Comparison of ENCODE assay signal across 1 cellular context in the genomic region with DNA sequence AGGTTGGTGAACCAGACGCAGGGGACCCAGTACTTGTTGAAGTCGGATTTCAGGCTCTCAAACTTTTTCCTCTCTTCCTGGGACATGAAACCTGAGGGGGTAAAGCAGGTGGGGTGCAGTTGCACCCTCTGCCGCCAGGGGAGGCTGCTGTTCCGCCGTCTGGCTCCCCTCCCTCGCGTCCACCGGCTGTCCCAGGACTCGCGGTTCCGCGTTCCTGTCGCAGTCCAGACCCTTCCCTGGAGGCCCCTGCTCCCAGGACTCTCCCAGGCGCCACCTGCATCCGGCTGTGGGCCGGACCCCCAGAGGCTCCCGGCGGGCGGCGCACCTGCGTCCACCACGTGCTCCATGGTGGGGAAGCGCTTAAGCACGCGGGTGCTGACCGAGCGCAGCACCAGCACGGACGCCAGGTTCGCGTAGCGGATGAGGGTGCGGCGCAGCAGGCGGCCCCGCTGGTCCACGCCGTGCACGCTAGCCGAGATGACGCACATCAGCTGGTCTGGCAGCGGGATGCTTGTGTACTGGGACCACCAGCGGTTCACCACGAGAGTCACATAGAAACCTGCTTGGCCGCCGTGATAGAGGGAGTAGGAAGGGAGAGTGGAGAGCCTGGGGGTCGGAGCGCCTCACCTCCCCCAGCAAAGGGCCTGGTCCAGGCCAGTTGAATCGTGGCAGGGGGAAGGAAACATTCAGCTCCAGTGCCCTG.
TF ChIP-seq lines count a peak whose summit lies in the region.

No MANE protein-coding gene starts in this region.

TF ChIP-seq in K562, 482 proteins besides CTCF, POLR2A, EP300 and RAD21 (continued from another document):
- TF ChIP-seq MGA (IDR thresholded peaks at IDR 0.05): peak; percentile 44; the same call in 1 of the 2 replicates
- peak; percentile 61 for TF ChIP-seq RBFOX2 (IDR thresholded peaks at IDR 0.05; ENCODE audit: low read depth, low read length)
- no peak for TF ChIP-seq NFE2 (IDR thresholded peaks at IDR 0.05; ENCODE audit: low read depth)
